In the genomic region with DNA sequence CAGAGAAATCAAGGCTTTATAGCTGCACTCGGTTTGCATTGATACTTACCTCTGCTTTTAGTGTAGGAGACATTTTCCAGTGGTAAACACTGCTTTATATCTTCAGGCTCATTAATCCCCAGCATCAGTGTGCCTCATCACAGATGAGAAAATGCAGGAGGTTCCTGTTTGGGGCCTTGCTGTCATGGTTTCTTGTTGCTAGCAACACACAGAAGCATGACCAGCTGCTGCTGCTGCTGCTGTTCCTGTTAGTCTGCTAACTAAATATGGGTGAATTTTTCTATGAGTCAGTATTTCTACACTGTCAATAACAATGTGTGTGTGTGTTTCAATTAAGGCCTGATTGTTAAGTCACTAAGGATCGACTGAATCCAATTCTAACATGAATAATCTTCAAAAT, we compare ENCODE assay signal across 9 cellular contexts.
A peak's percentile ranks its signal among the peaks of the same experiment; 100 is the strongest.
DNase-seq lines count a peak whose midpoint lies in the region; ATAC-seq, FAIRE-seq and TF ChIP-seq lines count a peak whose summit lies in the region.
"Had no signal": no experiment of that assay in that cellular context is flagged by ENCODE, and none has a peak within 500 bp of the region (broad histone marks: within the 10 kb centered on the region; RNA-seq: fewer than 3 reads in every experiment).

No MANE protein-coding gene starts in this region.

- peak; percentile 86 for ATAC-seq in GM18870 (IDR thresholded peaks at IDR 0.05; ENCODE audit: unreplicated experiment)
- ATAC-seq in HG03354 (IDR thresholded peaks at IDR 0.05; ENCODE audit: poor library complexity, severe bottlenecking, unreplicated experiment): peak; percentile 97
- no peak for ATAC-seq in HG02840 (IDR thresholded peaks at IDR 0.05; ENCODE audit: low FRiP score, unreplicated experiment)

- H3K27me3 Mint-ChIP-seq in nephron progenitor cell (ENCODE audit: low read depth, poor library complexity): no peaks in the 10 kb centered on the region

- DNase-seq in BJ (ENCODE audit: low read depth): peak; percentile 89
- DNase-seq in RCC 7860 (ENCODE audit: low spot score): peak; percentile 62
- peak; percentile 46 for DNase-seq in epidermal melanocyte (ENCODE audit: insufficient read length, low spot score)
- peak; percentile 23 for DNase-seq in nephron progenitor cell
- DNase-seq in GM12892 (ENCODE audit: insufficient read length): no peak

- H3K27ac Mint-ChIP-seq in nephron progenitor cell: peak overlapping the region; percentile 87
- H3K27ac Mint-ChIP-seq: IgD-negative memory B cell had no signal

- H3K4me3 ChIP-seq in BJ (ENCODE audit: low read depth, low read length): no peak overlapping the region

- CTCF ChIA-PET in BJ (lab: Yijun Ruan, JAX): interaction anchor here (0.9 to 1.4 kb wide), 3 partner anchors 118 to 311 kb away, joined by 3 to 5 read pairs (median 3); no protein-coding TSS in a partner anchor

- H3K4me1 Mint-ChIP-seq in nephron progenitor cell: peaks cover 42% of the 10 kb centered on the region
- H3K4me1 Mint-ChIP-seq: IgD-negative memory B cell had no signal

- no peaks in the 10 kb centered on the region for H3K36me3 ChIP-seq in BJ (ENCODE audit: control insufficient read depth, insufficient read depth, low read length)

- H3K36me3 Mint-ChIP-seq in nephron progenitor cell (ENCODE audit: low read depth): no peaks in the 10 kb centered on the region
- H3K36me3 Mint-ChIP-seq: IgD-negative memory B cell had no signal

- peaks cover 13% of the 10 kb centered on the region for H3K9me3 Mint-ChIP-seq in nephron progenitor cell

- H3K27me3 ChIP-seq in BJ (ENCODE audit: control insufficient read depth, insufficient read depth, low read length): no peaks in the 10 kb centered on the region

- TF ChIP-seq CTCF in BJ (IDR thresholded peaks at IDR 0.05; ENCODE audit: insufficient read depth, low read depth, low read length) (no peak), nephron progenitor cell (IDR thresholded peaks at IDR 0.05) (no peak)

- no peak for FAIRE-seq in RCC 7860 (lab: Jason Lieb, UNC)
- FAIRE-seq in GM12892 (lab: Jason Lieb, UNC): no peak

- no peak for TF ChIP-seq POLR2A in GM12892 (IDR thresholded peaks at IDR 0.05; ENCODE audit: low read depth, low read length)

- POLR2A ChIA-PET in BJ (lab: Charles Lee): no interaction called here

- no peak overlapping the region for H3K4me3 Mint-ChIP-seq in nephron progenitor cell
- H3K4me3 Mint-ChIP-seq: IgD-negative memory B cell had no signal
